ENCODE assay signal across 9 cellular contexts in genomic region chr17:29585080-29585751, GRCh38. TPM values are rescaled to one million over a fixed set of nuclear protein-coding genes. Genes with fewer than 3 reads are reported as not detected.
DNase-seq lines count a peak whose midpoint lies in the region; ATAC-seq and TF ChIP-seq lines count a peak whose summit lies in the region.
"Had no signal": no experiment of that assay in that cellular context is flagged by ENCODE, and none has a peak within 500 bp of the region (broad histone marks: within the 10 kb centered on the region; RNA-seq: fewer than 3 reads in every experiment).

No MANE protein-coding gene starts in this region.

- no peak overlapping the region for H3K4me3 Mint-ChIP-seq in CD8-positive, alpha-beta T cell

- TF ChIP-seq CTCF in CD8-positive, alpha-beta T cell (IDR thresholded peaks at IDR 0.05): peak; percentile 41
- TF ChIP-seq CTCF in OCI-LY3 (IDR thresholded peaks at IDR 0.05; ENCODE audit: low read depth, low read length): peak; percentile 50
- TF ChIP-seq CTCF in colonic mucosa (IDR thresholded peaks at IDR 0.05): no peak
- TF ChIP-seq CTCF in osteoblast (IDR thresholded peaks at IDR 0.05; ENCODE audit: extremely low read depth, low read depth, low read length): peak; percentile 31

- H3K9ac ChIP-seq in OCI-LY3 (ENCODE audit: low read length) (no peak overlapping the region; the same call in 1 of the 2 replicates), colonic mucosa (ENCODE audit: low read depth in 2 of 2, low read length in 2 of 2) (peak overlapping the region; percentile 3 to 54)

- peak in 2 of 7 experiments; percentile 45 to 53 for DNase-seq in CD8-positive, alpha-beta T cell
- DNase-seq in colonic mucosa (no peak), osteoblast (ENCODE audit: insufficient read length, low spot score, missing footprints) (peak; percentile 88), hippocampal formation (lab: John Stamatoyannopoulos, UW) (no peak), NCI-H2171 treated with DMSO at 0.1 percent for 48 hours (lab: John Stamatoyannopoulos, UW) (no peak), germinal center (ENCODE audit: low spot score) (no peak)
- no peak for DNase-seq in activated CD4-positive, CD25-positive, alpha-beta regulatory T cell (lab: John Stamatoyannopoulos, UW)
- DNase-seq: SW 1271 had no signal

- no peaks in the 10 kb centered on the region for H3K27me3 ChIP-seq in CD8-positive, alpha-beta T cell (ENCODE audit: insufficient read depth, low read length)
- no peaks in the 10 kb centered on the region for H3K27me3 ChIP-seq in OCI-LY3 (ENCODE audit: low read depth, low read length)
- H3K27me3 ChIP-seq in colonic mucosa: no peaks in the 10 kb centered on the region
- H3K27me3 ChIP-seq in osteoblast (ENCODE audit: insufficient read depth, low read length): no peaks in the 10 kb centered on the region

- peaks cover 19% of the 10 kb centered on the region for H3K36me3 Mint-ChIP-seq in CD8-positive, alpha-beta T cell

- no peak overlapping the region for H2AFZ ChIP-seq in OCI-LY3 (ENCODE audit: low read depth, low read length)
- H2AFZ ChIP-seq in osteoblast (ENCODE audit: low read length): no peak overlapping the region

- H3K79me2 ChIP-seq in OCI-LY3 (ENCODE audit: low read length): peaks cover 69% of the 10 kb centered on the region
- H3K79me2 ChIP-seq in osteoblast (ENCODE audit: insufficient read depth, low read length): peaks cover 80% of the 10 kb centered on the region

- H3K27me3 Mint-ChIP-seq in CD8-positive, alpha-beta T cell (ENCODE audit: low read depth): no peaks in the 10 kb centered on the region

- H3K4me1 ChIP-seq in CD8-positive, alpha-beta T cell (ENCODE audit: insufficient read depth, low read length): peaks cover 56% of the 10 kb centered on the region
- peaks cover 32% of the 10 kb centered on the region for H3K4me1 ChIP-seq in OCI-LY3 (ENCODE audit: low read length)
- peaks cover 26% of the 10 kb centered on the region for H3K4me1 ChIP-seq in colonic mucosa
- peaks cover 19% of the 10 kb centered on the region for H3K4me1 ChIP-seq in osteoblast (ENCODE audit: insufficient read depth, low read length)

- CTCF ChIA-PET in CD8-positive, alpha-beta T cell (lab: Charles Lee): interaction anchor here (0.6 to 13.9 kb wide), 6 partner anchors 9 to 742 kb away, joined by 3 to 216 read pairs (median 4); partner anchors contain the start of genes ABHD15 and TP53I13

- POLR2A ChIA-PET in CD8-positive, alpha-beta T cell (lab: Charles Lee): interaction anchor here (3.5 kb wide), 1 partner anchor 18 kb away, joined by 13 read pairs; the partner anchor contains the start of genes ABHD15 and TP53I13

- H3K27ac Mint-ChIP-seq in CD8-positive, alpha-beta T cell: peak overlapping the region; percentile 37

- peaks cover 4% of the 10 kb centered on the region for H3K36me3 ChIP-seq in CD8-positive, alpha-beta T cell (ENCODE audit: insufficient read depth, low read length)
- peaks cover 30% of the 10 kb centered on the region for H3K36me3 ChIP-seq in OCI-LY3 (replicated peaks; ENCODE audit: low read depth, low read length)
- H3K36me3 ChIP-seq in colonic mucosa: no peaks in the 10 kb centered on the region
- peaks cover 13% of the 10 kb centered on the region for H3K36me3 ChIP-seq in osteoblast (ENCODE audit: insufficient read depth, low read length)

- peaks cover 44% of the 10 kb centered on the region for H3K4me1 Mint-ChIP-seq in CD8-positive, alpha-beta T cell (ENCODE audit: low read depth)

- peaks cover 23% of the 10 kb centered on the region for H4K20me1 ChIP-seq in OCI-LY3 (ENCODE audit: insufficient read depth, low read length)
- peaks cover 62% of the 10 kb centered on the region for H4K20me1 ChIP-seq in osteoblast (ENCODE audit: insufficient read depth, low read length)

- H3K27ac ChIP-seq in CD8-positive, alpha-beta T cell (ENCODE audit: low read depth, low read length): no peak overlapping the region
- no peak overlapping the region for H3K27ac ChIP-seq in OCI-LY3 (ENCODE audit: low read length)
- H3K27ac ChIP-seq in colonic mucosa: no peak overlapping the region
- no peak overlapping the region for H3K27ac ChIP-seq in osteoblast (ENCODE audit: low read depth, low read length)

- no peaks in the 10 kb centered on the region for H3K9me3 ChIP-seq in CD8-positive, alpha-beta T cell (ENCODE audit: low read length)
- H3K9me3 ChIP-seq in OCI-LY3 (ENCODE audit: insufficient read depth, low read length) (no peaks in the 10 kb centered on the region), colonic mucosa (no peaks in the 10 kb centered on the region), osteoblast (ENCODE audit: low read depth, low read length) (no peaks in the 10 kb centered on the region)

- no peak for ATAC-seq in CD8-positive, alpha-beta T cell

- no peaks in the 10 kb centered on the region for H3K9me3 Mint-ChIP-seq in CD8-positive, alpha-beta T cell

- intact Hi-C loops in CD8-positive, alpha-beta T cell (cut with DNase I, micrococcal nuclease): loop anchor here (5.0 to 10.0 kb wide), 2 partner anchors 177 to 510 kb away; no protein-coding TSS in a partner anchor
- intact Hi-C loops in colonic mucosa (cut with DNase I): no loop called here

- H3K4me3 ChIP-seq in CD8-positive, alpha-beta T cell (ENCODE audit: low read depth, low read length): peak overlapping the region; percentile 22
- H3K4me3 ChIP-seq in OCI-LY3 (ENCODE audit: low read length) (no peak overlapping the region), colonic mucosa (no peak overlapping the region), osteoblast (ENCODE audit: insufficient read depth, low read length) (no peak overlapping the region)

- H3K4me2 ChIP-seq in OCI-LY3 (ENCODE audit: low read length): peak overlapping the region; percentile 20
- H3K4me2 ChIP-seq in osteoblast (ENCODE audit: insufficient read depth, low read length): no peak overlapping the region

RNA-seq across cellular contexts. Expression of gene GIT1, which starts 4.2 kb away (rescaled TPM):
- 10 to 100 TPM; 25.8 to 27.0 TPM for total RNA-seq in CD8-positive, alpha-beta T cell
- total RNA-seq in colonic mucosa (10 to 100 TPM; 32.8 to 54.9 TPM), osteoblast (31.8 and 34.4 TPM in 2 replicates)

RNA-seq across cellular contexts. Expression of gene ANKRD13B, which starts 7.7 kb away (rescaled TPM):
- total RNA-seq in CD8-positive, alpha-beta T cell: 1 to 10 TPM in 1 of 2 experiments, under 1 TPM in 1; 0.83 to 1.3 TPM
- total RNA-seq in colonic mucosa (10 to 100 TPM in 1 of 2 donors, 1 to 10 TPM in 1; 3.1 to 10.2 TPM), osteoblast (13.0 and 18.5 TPM in 2 replicates)

RNA-seq across cellular contexts. Expression of gene TP53I13, which starts 16.7 kb away (rescaled TPM):
- 10 to 100 TPM; 50.2 to 54.1 TPM for total RNA-seq in CD8-positive, alpha-beta T cell
- total RNA-seq in colonic mucosa (10 to 100 TPM; 41.2 to 91.2 TPM), osteoblast (57.2 and 57.5 TPM in 2 replicates)

RNA-seq across cellular contexts. Expression of gene ABHD15, which starts 18.4 kb away (rescaled TPM):
- 1 to 10 TPM; 8.3 to 8.7 TPM for total RNA-seq in CD8-positive, alpha-beta T cell
- total RNA-seq in colonic mucosa: 10 to 100 TPM; 17.2 to 20.7 TPM
- 8.8 and 9.4 TPM in 2 replicates for total RNA-seq in osteoblast

RNA-seq across cellular contexts. Expression of gene CORO6, which starts 37.5 kb away (rescaled TPM):
- 1 to 10 TPM; 1.2 to 1.7 TPM for total RNA-seq in CD8-positive, alpha-beta T cell
- total RNA-seq in colonic mucosa (1 to 10 TPM in 1 of 2 donors, under 1 TPM in 1; 0.62 to 2.5 TPM), osteoblast (12.7 and 20.3 TPM in 2 replicates)
